20 cellular contexts compared by ENCODE assay signal in the genomic region with DNA sequence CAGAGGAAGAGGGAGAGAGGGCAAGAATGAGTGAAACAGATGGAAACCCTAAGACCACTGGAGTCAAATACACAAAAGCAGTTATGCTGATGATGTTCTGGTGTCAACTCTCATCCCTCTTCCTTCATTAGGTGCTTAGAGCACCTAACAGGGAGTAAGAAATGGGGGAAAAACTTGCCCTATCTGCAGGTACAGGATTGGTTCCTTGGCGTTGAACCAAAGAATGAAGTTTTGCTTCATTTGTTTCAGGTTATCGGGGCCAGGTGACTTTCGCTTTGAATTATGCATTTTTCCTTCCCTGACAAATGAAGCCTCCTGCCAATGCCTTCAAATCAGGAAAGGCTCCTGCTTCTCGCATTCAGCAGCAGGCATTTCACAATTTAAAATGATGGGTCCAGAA. TPM values are rescaled to one million over a fixed set of nuclear protein-coding genes. Genes with fewer than 3 reads are reported as not detected.
DNase-seq lines count a peak whose midpoint lies in the region; ATAC-seq, FAIRE-seq and TF ChIP-seq lines count a peak whose summit lies in the region.
"Had no signal": no experiment of that assay in that cellular context is flagged by ENCODE, and none has a peak within 500 bp of the region (broad histone marks: within the 10 kb centered on the region; RNA-seq: fewer than 3 reads in every experiment).

No MANE protein-coding gene starts in this region.

- ATAC-seq in activated CD8-positive, alpha-beta T cell treated with anti-CD3 and anti-CD28 coated beads, Interleukin-2, amount 10 ng/mL, durations not matched to agents 7 days and 5 days, result no peak
- ATAC-seq: GM12878 had no signal

- peak; percentile 35 for FAIRE-seq in D721Med (lab: Jason Lieb, UNC)
- FAIRE-seq: GM12878, RCC 7860 had no signal

- CTCF ChIA-PET in activated CD8-positive, alpha-beta T cell treated with anti-CD3 and anti-CD28 coated beads, Interleukin-2, amount 10 ng/mL, durations not matched to agents 7 days and 5 days (lab: Charles Lee), result no interaction called here
- CTCF ChIA-PET in RWPE1 (lab: Yijun Ruan, JAX), result no interaction called here

- intact Hi-C loops in cardiac septum (cut with DNase I), result no loop called here

- no peaks in the 10 kb centered on the region for H3K9me3 Mint-ChIP-seq in nephron
- H3K9me3 Mint-ChIP-seq in activated CD8-positive, alpha-beta T cell treated with anti-CD3 and anti-CD28 coated beads, Interleukin-2, amount 10 ng/mL, durations not matched to agents 7 days and 5 days (ENCODE audit: insufficient read depth), result no peaks in the 10 kb centered on the region
- H3K9me3 Mint-ChIP-seq: CD4-positive, alpha-beta T cell had no signal

- peak overlapping the region; percentile 15 to 74 (median 30) for H3K27ac Mint-ChIP-seq in nephron
- no peak overlapping the region for H3K27ac Mint-ChIP-seq in activated CD8-positive, alpha-beta T cell treated with anti-CD3 and anti-CD28 coated beads, Interleukin-2, amount 10 ng/mL, durations not matched to agents 7 days and 5 days
- H3K27ac Mint-ChIP-seq: CD4-positive, alpha-beta T cell had no signal

- no peaks in the 10 kb centered on the region for H3K27me3 Mint-ChIP-seq in nephron (ENCODE audit: low read depth)
- H3K27me3 Mint-ChIP-seq in activated CD8-positive, alpha-beta T cell treated with anti-CD3 and anti-CD28 coated beads, Interleukin-2, amount 10 ng/mL, durations not matched to agents 7 days and 5 days (ENCODE audit: low read depth), result peaks cover 14% of the 10 kb centered on the region

- DNase-seq in DMS 273 (lab: John Stamatoyannopoulos, UW; ENCODE audit: unreplicated experiment) (peak; percentile 84), DMS 273 treated with DMSO at 0.1 percent for 48 hours (lab: John Stamatoyannopoulos, UW) (no peak), D721Med (ENCODE audit: insufficient read length, low spot score) (no peak), cardiac septum (ENCODE audit: low spot score) (no peak), RWPE1 (ENCODE audit: low spot score) (no peak)
- DNase-seq in activated CD8-positive, alpha-beta T cell treated with anti-CD3 and anti-CD28 coated beads, Interleukin-2, amount 10 ng/mL, durations not matched to agents 7 days and 5 days, result no peak
- DNase-seq: BE2C; Calu3; CD4-positive, alpha-beta T cell; GDM1; HCEC 1CT; Karpas-422; MM.1S; NCI-H226; SK-N-SH had no signal

- no peak overlapping the region for H3K4me3 Mint-ChIP-seq in nephron
- H3K4me3 Mint-ChIP-seq in activated CD8-positive, alpha-beta T cell treated with anti-CD3 and anti-CD28 coated beads, Interleukin-2, amount 10 ng/mL, durations not matched to agents 7 days and 5 days, result no peak overlapping the region
- H3K4me3 Mint-ChIP-seq: CD4-positive, alpha-beta T cell had no signal

- no peaks in the 10 kb centered on the region for H3K36me3 Mint-ChIP-seq in nephron (ENCODE audit: low read depth)
- H3K36me3 Mint-ChIP-seq in activated CD8-positive, alpha-beta T cell treated with anti-CD3 and anti-CD28 coated beads, Interleukin-2, amount 10 ng/mL, durations not matched to agents 7 days and 5 days (ENCODE audit: low read depth), result no peaks in the 10 kb centered on the region

- POLR2A ChIA-PET in activated CD8-positive, alpha-beta T cell treated with anti-CD3 and anti-CD28 coated beads, Interleukin-2, amount 10 ng/mL, durations not matched to agents 7 days and 5 days (lab: Charles Lee), result interaction anchor here (0.6 kb wide), 1 partner anchor 854 kb away, joined by 3 read pairs; no protein-coding TSS in a partner anchor
- POLR2A ChIA-PET in RWPE1 (lab: Yijun Ruan, JAX; ENCODE audit: low non-redundant PET), result no interaction called here

- peaks cover 19% of the 10 kb centered on the region for H3K4me1 Mint-ChIP-seq in nephron
- no peaks in the 10 kb centered on the region for H3K4me1 Mint-ChIP-seq in activated CD8-positive, alpha-beta T cell treated with anti-CD3 and anti-CD28 coated beads, Interleukin-2, amount 10 ng/mL, durations not matched to agents 7 days and 5 days (ENCODE audit: low read depth)

- no peak for TF ChIP-seq CTCF in D721Med (IDR thresholded peaks at IDR 0.05; ENCODE audit: insufficient read depth, missing control alignments)
- TF ChIP-seq CTCF in VCaP (conservative IDR thresholded peaks at IDR 0.05), result no peak
- TF ChIP-seq CTCF in nephron (IDR thresholded peaks at IDR 0.05; ENCODE audit: unreplicated experiment in 3 of 3), result no peak
- TF ChIP-seq CTCF in RWPE1 (conservative IDR thresholded peaks at IDR 0.05; ENCODE audit: low read depth), result no peak

- H3K27ac ChIP-seq in VCaP (peak overlapping the region; percentile 61), RWPE1 (no peak overlapping the region)
- H3K27ac ChIP-seq: 22Rv1 had no signal

RNA-seq across cellular contexts. Expression of gene DNAJB9, which starts 29.2 kb away (rescaled TPM):
- total RNA-seq in cardiac septum, result 38.0 TPM
- total RNA-seq in activated CD8-positive, alpha-beta T cell treated with anti-CD3 and anti-CD28 coated beads, Interleukin-2, amount 10 ng/mL, durations not matched to agents 7 days and 5 days, result 1 to 10 TPM; 9.4 to 9.6 TPM

RNA-seq across cellular contexts. Expression of gene THAP5, which starts 29.4 kb away (rescaled TPM):
- total RNA-seq in cardiac septum, result 25.4 TPM
- 10 to 100 TPM; 26.7 to 29.4 TPM for total RNA-seq in activated CD8-positive, alpha-beta T cell treated with anti-CD3 and anti-CD28 coated beads, Interleukin-2, amount 10 ng/mL, durations not matched to agents 7 days and 5 days
